15 cellular contexts compared by ENCODE assay signal in the genomic region with DNA sequence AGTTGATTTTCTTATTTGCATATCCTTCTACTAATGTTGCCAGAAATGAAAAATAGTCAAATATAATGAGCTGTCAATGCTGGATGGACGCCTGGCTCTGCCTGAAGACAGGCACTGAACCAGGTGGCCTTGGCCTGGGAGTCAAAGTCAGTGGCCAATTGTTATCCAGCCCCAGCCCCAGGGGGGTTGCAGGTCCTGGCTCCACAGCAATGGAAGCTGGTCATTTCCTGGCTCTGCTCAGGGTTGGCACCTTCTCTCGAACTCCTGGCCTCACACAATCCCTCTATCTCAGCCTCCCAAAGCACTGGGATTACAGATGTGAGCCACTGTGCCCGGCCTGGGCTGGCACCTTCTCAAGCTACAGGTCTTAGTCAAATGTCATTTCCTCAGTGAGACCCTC.
"Had no signal": no experiment of that assay in that cellular context is flagged by ENCODE, and none has a peak within 500 bp of the region (broad histone marks: within the 10 kb centered on the region; RNA-seq: fewer than 3 reads in every experiment).

No MANE protein-coding gene starts in this region.

- DNase-seq: activated CD4-positive, alpha-beta T cell treated with anti-CD3 and anti-CD28 coated beads, Interleukin-2, amount 50 U/mL, for 4 hours; activated CD4-positive, CD25-positive, alpha-beta regulatory T cell treated with anti-CD3 and anti-CD28 coated beads, Interleukin-2, amount 50 U/mL, for 72 hours; activated gamma-delta T cell; activated naive CD8-positive, alpha-beta T cell treated with anti-CD3 and anti-CD28 coated beads for 36 hours; activated T-cell treated with anti-CD3 and anti-CD28 coated beads, Interleukin-2, amount 50 U/mL, for 48 hours; effector CD4-positive, alpha-beta T cell; heart left ventricle; left ventricle myocardium inferior; mesendoderm; retina; substantia nigra; transverse colon had no signal

- H3K4me1 ChIP-seq: transverse colon had no signal

- H3K27ac ChIP-seq: cardiac muscle cell, coronary artery, heart left ventricle, left ventricle myocardium inferior, transverse colon had no signal

- H3K27me3 ChIP-seq: heart left ventricle had no signal

- H3K4me3 ChIP-seq: cardiac muscle cell, coronary artery, heart left ventricle, left ventricle myocardium inferior, transverse colon had no signal

- H3K9me3 ChIP-seq: heart left ventricle, left ventricle myocardium inferior, transverse colon had no signal

- ATAC-seq: stimulated activated memory B cell treated with anti-CD40 and anti-IgM and Interleukin-4, amounts not matched to agents 10 μg/mL and 1 μg/mL and 100 μg/mL, for 72 hours had no signal

- H3K36me3 ChIP-seq: cardiac muscle cell, heart left ventricle, left ventricle myocardium inferior, transverse colon had no signal
